35 cellular contexts compared by ENCODE assay signal in genomic region chr6:142521791-142522190, GRCh38.
"Had no signal": no experiment of that assay in that cellular context is flagged by ENCODE, and none has a peak within 500 bp of the region (broad histone marks: within the 10 kb centered on the region; RNA-seq: fewer than 3 reads in every experiment).

No MANE protein-coding gene starts in this region.

- H3K4me1 Mint-ChIP-seq: activated B cell treated with CpG ODN at 0.5 μM for 24 hours; activated CD4-positive, alpha-beta T cell treated with anti-CD3 and anti-CD28 coated beads, Interleukin-2, amount 10 ng/mL, durations not matched to agents 24 days and 14 days; activated T-helper 17 cell treated with anti-CD3 and anti-CD28 coated beads, Interleukin-2, amount 50 U/mL, for 72 hours had no signal

- H3K9me3 Mint-ChIP-seq: activated B cell treated with CpG ODN at 0.5 μM for 24 hours; activated T-helper 1 cell treated with anti-CD3 and anti-CD28 coated beads, Interleukin-12 subunit alpha, Interleukin-12 subunit beta, Interleukin-2, Interleukin-4 antibody, amounts not matched to agents 30 ng/mL and 10 ng/mL and 1 ng/mL, durations not matched to agents 14 hours and 24 hours and 36 hours; activated T-helper 17 cell treated with anti-CD3 and anti-CD28 coated beads, Interleukin-2, amount 50 U/mL, for 72 hours; T-helper 2 cell treated with Interferon-gamma antibody and Interleukin-4, amounts not matched to agents 5 μg/mL and 100 μg/mL, for 36 hours had no signal

- H3K4me3 Mint-ChIP-seq: activated B cell treated with CpG ODN at 0.5 μM for 24 hours; activated CD4-positive, alpha-beta memory T cell treated with anti-CD3 and anti-CD28 coated beads for 36 hours; activated CD4-positive, alpha-beta T cell treated with anti-CD3 and anti-CD28 coated beads, Interleukin-2, amount 10 ng/mL, durations not matched to agents 24 days and 14 days; activated CD8-positive, alpha-beta T cell treated with anti-CD3 and anti-CD28 coated beads for 36 hours; activated naive CD4-positive, alpha-beta T cell treated with anti-CD3 and anti-CD28 coated beads for 36 hours; activated naive CD8-positive, alpha-beta T cell treated with anti-CD3 and anti-CD28 coated beads for 36 hours; activated T-cell treated with anti-CD3 and anti-CD28 coated beads, Interleukin-2, amount 50 U/mL, for 4 hours; activated T-cell treated with anti-CD3 and anti-CD28 coated beads, Interleukin-2, amount 50 U/mL, for 72 hours; activated T-helper 1 cell treated with anti-CD3 and anti-CD28 coated beads, Interleukin-12 subunit alpha, Interleukin-12 subunit beta, Interleukin-2, Interleukin-4 antibody, amounts not matched to agents 30 ng/mL and 10 ng/mL and 1 ng/mL, durations not matched to agents 14 hours and 24 hours and 36 hours; activated T-helper 17 cell treated with anti-CD3 and anti-CD28 coated beads, Interleukin-2, amount 50 U/mL, for 72 hours; T-helper 2 cell treated with Interferon-gamma antibody and Interleukin-4, amounts not matched to agents 5 μg/mL and 100 μg/mL, for 36 hours had no signal

- ATAC-seq: activated CD8-positive, alpha-beta T cell treated with anti-CD3 and anti-CD28 coated beads for 36 hours; activated naive CD4-positive, alpha-beta T cell treated with anti-CD3 and anti-CD28 coated beads, Interleukin-2, amount 50 U/mL, for 72 hours; activated T-cell treated with anti-CD3 and anti-CD28 coated beads, Interleukin-2, amount 50 U/mL, for 4 hours; activated T-cell treated with anti-CD3 and anti-CD28 coated beads, Interleukin-2, amount 50 U/mL, for 72 hours; activated T-helper 17 cell treated with anti-CD3 and anti-CD28 coated beads, Interleukin-2, amount 50 U/mL, for 72 hours; body of pancreas had no signal

- H3K27ac Mint-ChIP-seq: activated B cell treated with CpG ODN at 0.5 μM for 24 hours; activated CD4-positive, alpha-beta memory T cell treated with anti-CD3 and anti-CD28 coated beads for 36 hours; activated CD4-positive, alpha-beta T cell treated with anti-CD3 and anti-CD28 coated beads, Interleukin-2, amount 10 ng/mL, durations not matched to agents 24 days and 14 days; activated CD8-positive, alpha-beta T cell treated with anti-CD3 and anti-CD28 coated beads for 36 hours; activated naive CD4-positive, alpha-beta T cell treated with anti-CD3 and anti-CD28 coated beads for 36 hours; activated naive CD4-positive, alpha-beta T cell treated with anti-CD3 and anti-CD28 coated beads, Interleukin-2, amount 50 U/mL, for 72 hours; activated naive CD8-positive, alpha-beta T cell treated with anti-CD3 and anti-CD28 coated beads for 36 hours; activated T-helper 1 cell treated with anti-CD3 and anti-CD28 coated beads, Interleukin-12 subunit alpha, Interleukin-12 subunit beta, Interleukin-2, Interleukin-4 antibody, amounts not matched to agents 30 ng/mL and 10 ng/mL and 1 ng/mL, durations not matched to agents 14 hours and 24 hours and 36 hours; activated T-helper 17 cell treated with anti-CD3 and anti-CD28 coated beads, Interleukin-2, amount 50 U/mL, for 72 hours; T-helper 2 cell treated with Interferon-gamma antibody and Interleukin-4, amounts not matched to agents 5 μg/mL and 100 μg/mL, for 36 hours had no signal

- H3K9me3 ChIP-seq: adrenal gland, body of pancreas had no signal

- H3K27me3 ChIP-seq: adrenal gland, body of pancreas, brain microvascular endothelial cell, breast epithelium had no signal

- DNase-seq: activated B cell treated with CpG ODN at 0.5 μM for 24 hours; activated CD4-positive, alpha-beta memory T cell treated with anti-CD3 and anti-CD28 coated beads for 36 hours; activated CD4-positive, alpha-beta T cell treated with anti-CD3 and anti-CD28 coated beads for 4 hours; activated CD4-positive, alpha-beta T cell treated with anti-CD3 and anti-CD28 coated beads, Interleukin-2, amount 10 ng/mL, durations not matched to agents 24 days and 14 days; activated CD4-positive, alpha-beta T cell treated with anti-CD3 and anti-CD28 coated beads, Interleukin-2, amount 50 U/mL, for 1 hour; activated CD4-positive, alpha-beta T cell treated with anti-CD3 and anti-CD28 coated beads, Interleukin-2, amount 50 U/mL, for 4 hours; activated CD4-positive, CD25-positive, alpha-beta regulatory T cell treated with anti-CD3 and anti-CD28 coated beads, Interleukin-2, amount 50 U/mL, for 72 hours; activated CD8-positive, alpha-beta memory T cell treated with anti-CD3 and anti-CD28 coated beads, Interleukin-2, amount 50 U/mL, for 4 hours; activated CD8-positive, alpha-beta T cell treated with anti-CD3 and anti-CD28 coated beads for 36 hours; activated effector memory CD4-positive, alpha-beta T cell treated with anti-CD3 and anti-CD28 coated beads, Interleukin-2, amount 50 U/mL, for 16 hours; activated gamma-delta T cell treated with Interleukin-2 at 50 U/mL for 16 hours; activated naive CD4-positive, alpha-beta T cell; activated naive CD4-positive, alpha-beta T cell treated with anti-CD3 and anti-CD28 coated beads for 36 hours; activated naive CD4-positive, alpha-beta T cell treated with anti-CD3 and anti-CD28 coated beads, Interleukin-2, amount 50 U/mL, for 16 hours; activated naive CD8-positive, alpha-beta T cell treated with anti-CD3 and anti-CD28 coated beads for 36 hours; activated T-cell treated with anti-CD3 and anti-CD28 coated beads for 4 hours; activated T-cell treated with anti-CD3 and anti-CD28 coated beads, Interleukin-2, amount 50 U/mL, for 1 hour; activated T-cell treated with anti-CD3 and anti-CD28 coated beads, Interleukin-2, amount 50 U/mL, for 4 hours; activated T-cell treated with anti-CD3 and anti-CD28 coated beads, Interleukin-2, amount 50 U/mL, for 72 hours; adrenal gland; amniotic stem cell; aorta; body of pancreas; brain microvascular endothelial cell; central memory CD4-positive, alpha-beta T cell; T-helper 2 cell; T-helper 9 cell had no signal

- H3K4me3 ChIP-seq: adrenal gland, body of pancreas, breast epithelium had no signal

- H3K36me3 Mint-ChIP-seq: activated CD4-positive, alpha-beta memory T cell treated with anti-CD3 and anti-CD28 coated beads for 36 hours had no signal

- H3K27me3 Mint-ChIP-seq: activated naive CD8-positive, alpha-beta T cell treated with anti-CD3 and anti-CD28 coated beads for 36 hours had no signal

- H3K4me1 ChIP-seq: adrenal gland, body of pancreas, breast epithelium had no signal

- H3K36me3 ChIP-seq: adrenal gland, brain microvascular endothelial cell, breast epithelium had no signal

- H3K27ac ChIP-seq: adrenal gland, body of pancreas, brain microvascular endothelial cell, VCaP had no signal

- FAIRE-seq: astrocyte, TTC549 had no signal
